12 cellular contexts compared by ENCODE assay signal in genomic region chr1:29713857-29714256, GRCh38.
A peak's percentile ranks its signal among the peaks of the same experiment; 100 is the strongest.
DNase-seq lines count a peak whose midpoint lies in the region; ATAC-seq and TF ChIP-seq lines count a peak whose summit lies in the region.
"Had no signal": no experiment of that assay in that cellular context is flagged by ENCODE, and none has a peak within 500 bp of the region (broad histone marks: within the 10 kb centered on the region; RNA-seq: fewer than 3 reads in every experiment).

No MANE protein-coding gene starts in this region.

- H3K27me3 ChIP-seq in AG04450 (ENCODE audit: control insufficient read depth, insufficient read depth, low read length) = no peaks in the 10 kb centered on the region
- no peaks in the 10 kb centered on the region; the same call in none of the 2 replicates for H3K27me3 ChIP-seq in GM06990 (replicated peaks; ENCODE audit: control insufficient read depth, insufficient read depth, low read length)
- no peaks in the 10 kb centered on the region for H3K27me3 ChIP-seq in lower lobe of right lung (ENCODE audit: low read depth)
- H3K27me3 ChIP-seq: Peyer's patch, right lobe of liver, thyroid gland had no signal

- H3K4me3 ChIP-seq in AG04450 (ENCODE audit: low read depth, low read length) (no peak overlapping the region), GM06990 (replicated peaks; ENCODE audit: low read depth, low read length) (no peak overlapping the region), fibroblast of pulmonary artery (replicated peaks; ENCODE audit: low read depth, low read length) (no peak overlapping the region), lower lobe of right lung (no peak overlapping the region)
- H3K4me3 ChIP-seq: Peyer's patch, right lobe of liver, thyroid gland had no signal

- no peak for ATAC-seq in HG03469 (IDR thresholded peaks at IDR 0.05; ENCODE audit: unreplicated experiment)
- no peak for ATAC-seq in lower lobe of right lung
- ATAC-seq: right lobe of liver had no signal

- H3K9me3 ChIP-seq in AG04450 (ENCODE audit: control insufficient read depth, insufficient read depth, low read length) = peaks cover 3% of the 10 kb centered on the region; the same call in 1 of the 2 replicates
- H3K9me3 ChIP-seq in lower lobe of right lung = no peaks in the 10 kb centered on the region
- H3K9me3 ChIP-seq: Peyer's patch, right lobe of liver, thyroid gland had no signal

- intact Hi-C loops in lower lobe of right lung (cut with DNase I) = no loop called here

- H3K27ac ChIP-seq in AG04450 (ENCODE audit: low read depth, low read length) (no peak overlapping the region), lower lobe of right lung (no peak overlapping the region)
- H3K27ac ChIP-seq: Peyer's patch, right lobe of liver, thyroid gland had no signal

- DNase-seq in AG04450 (ENCODE audit: low read depth, low spot score) (no peak), GM06990 (ENCODE audit: extremely low read depth, insufficient read length) (no peak), SK-MEL-5 (ENCODE audit: low read depth, low spot score) (peak; percentile 19), fibroblast of pulmonary artery (ENCODE audit: low read depth) (peak; percentile 44), NOMO-1 (lab: John Stamatoyannopoulos, UW; ENCODE audit: unreplicated experiment in 2 of 2) (no peak), hippocampal formation (lab: John Stamatoyannopoulos, UW) (no peak), lower lobe of right lung (no peak)
- DNase-seq: NCI-H1694, Peyer's patch, right lobe of liver, thyroid gland had no signal

- CTCF ChIA-PET in AG04450 (lab: Charles Lee) = no interaction called here

- H3K4me1 ChIP-seq in lower lobe of right lung = no peaks in the 10 kb centered on the region
- H3K4me1 ChIP-seq: Peyer's patch, right lobe of liver had no signal

- TF ChIP-seq CTCF in AG04450 (IDR thresholded peaks at IDR 0.05; ENCODE audit: low read depth, low read length) = peak; percentile 35
- peak; percentile 33 for TF ChIP-seq CTCF in GM06990 (IDR thresholded peaks at IDR 0.05; ENCODE audit: insufficient read depth, low read length, poor library complexity, severe bottlenecking)
- peak; percentile 52 for TF ChIP-seq CTCF in fibroblast of pulmonary artery (IDR thresholded peaks at IDR 0.05; ENCODE audit: low read length, missing control alignments)
- TF ChIP-seq CTCF in lower lobe of right lung (IDR thresholded peaks at IDR 0.05) = no peak

- in situ Hi-C loops in SK-MEL-5 (cut with HindIII; ENCODE audit: low pct_unique_long_range_greater_than_20kb, low sequenced_read_pairs) = no loop called here

- H3K36me3 ChIP-seq in GM06990 (ENCODE audit: control insufficient read depth, insufficient read depth, low read length) (no peaks in the 10 kb centered on the region), lower lobe of right lung (no peaks in the 10 kb centered on the region)
- H3K36me3 ChIP-seq: Peyer's patch, right lobe of liver, thyroid gland had no signal

- POLR2A ChIA-PET in AG04450 (lab: Yijun Ruan, JAX) = no interaction called here

Comparison
In these comparisons a context has a peak if more than half of its experiments do, and no peak if none do; other contexts are left out.
1. DNase-seq: peak in SK-MEL-5 (single experiment) and fibroblast of pulmonary artery (single experiment); none in AG04450 (single experiment), GM06990 (single experiment), NOMO-1 (0 of 2), hippocampal formation (0 of 2) and lower lobe of right lung (single experiment).